ENCODE assay signal across 28 cellular contexts in the genomic region with DNA sequence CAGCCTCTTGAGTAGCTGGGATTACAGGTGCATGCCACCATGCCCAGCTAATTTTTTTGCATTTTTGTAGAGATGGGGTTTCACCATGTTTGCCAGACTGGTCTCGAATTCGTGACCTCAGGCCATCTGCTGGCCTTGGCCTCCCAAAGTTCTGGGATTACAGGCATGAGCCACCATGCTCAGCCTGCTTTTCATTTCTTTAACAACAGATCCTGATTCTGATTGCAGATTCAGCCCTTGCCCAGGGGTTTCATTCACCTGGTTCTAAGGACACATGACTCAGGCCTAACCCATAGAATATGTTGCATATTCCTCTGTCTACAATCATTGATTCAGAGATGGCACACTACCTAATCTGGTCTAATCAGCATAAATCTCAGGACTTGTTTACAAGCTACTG.
"Had no signal": no experiment of that assay in that cellular context is flagged by ENCODE, and none has a peak within 500 bp of the region (broad histone marks: within the 10 kb centered on the region; RNA-seq: fewer than 3 reads in every experiment).

No MANE protein-coding gene starts in this region.

- H3K4me3 Mint-ChIP-seq: immature natural killer cell; naive thymus-derived CD8-positive, alpha-beta T cell; nephron; neural progenitor cell; stimulated activated effector memory CD8-positive, alpha-beta T cell treated with anti-CD3 and anti-CD28 coated beads, Interleukin-12 subunit alpha, Interleukin-12 subunit beta, amount 100 ng/mL, for 72 hours; stimulated activated naive CD8-positive, alpha-beta T cell treated with anti-CD3 and anti-CD28 coated beads, Interleukin-15, Interleukin-2, amounts not matched to agents 100 ng/mL and 50 ng/mL, for 24 hours; type B pancreatic cell had no signal

- H3K4me1 Mint-ChIP-seq: immature natural killer cell; naive thymus-derived CD8-positive, alpha-beta T cell; nephron; neural progenitor cell; stimulated activated effector memory CD8-positive, alpha-beta T cell treated with anti-CD3 and anti-CD28 coated beads, Interleukin-12 subunit alpha, Interleukin-12 subunit beta, amount 100 ng/mL, for 72 hours had no signal

- H3K4me2 ChIP-seq: neural progenitor cell had no signal

- H3K27me3 ChIP-seq: left lung, neural progenitor cell, neutrophil, right atrium auricular region, suprapubic skin, tibial artery, uterus had no signal

- H3K4me3 ChIP-seq: left lung, lower lobe of right lung, neural progenitor cell, right atrium auricular region, skin epidermis, spleen, suprapubic skin, thoracic aorta, tibial artery, uterus had no signal

- H3K27ac Mint-ChIP-seq: immature natural killer cell; naive thymus-derived CD8-positive, alpha-beta T cell; nephron; neural progenitor cell; progenitor cell of endocrine pancreas; stimulated activated effector memory CD8-positive, alpha-beta T cell treated with anti-CD3 and anti-CD28 coated beads, Interleukin-12 subunit alpha, Interleukin-12 subunit beta, amount 100 ng/mL, for 72 hours; stimulated activated naive CD8-positive, alpha-beta T cell treated with anti-CD3 and anti-CD28 coated beads, Interleukin-15, Interleukin-2, amounts not matched to agents 100 ng/mL and 50 ng/mL, for 24 hours; type B pancreatic cell had no signal

- H3K27ac ChIP-seq: left lung, lower lobe of right lung, neural progenitor cell, neutrophil, right atrium auricular region, skin epidermis, spleen, suprapubic skin, thoracic aorta, tibial artery, uterus had no signal

- H3K9ac ChIP-seq: neural progenitor cell had no signal

- H3K9me3 ChIP-seq: left lung, lower lobe of right lung, neutrophil, thoracic aorta, uterus had no signal

- H3K36me3 ChIP-seq: left lung, lower lobe of right lung, neural progenitor cell, neutrophil, right atrium auricular region, spleen, suprapubic skin, thoracic aorta, tibial artery, uterus had no signal

- DNase-seq: hypothalamus; immature natural killer cell; kidney; left colon; left lung; lower lobe of right lung; mammary epithelial cell; mesenchymal stem cell; naive thymus-derived CD8-positive, alpha-beta T cell; occipital lobe; spleen; stimulated activated CD4-positive, alpha-beta T cell treated with anti-CD3 and anti-CD28 coated beads, Interleukin-4, amount 100 ng/mL, for 24 hours; stimulated activated naive CD4-positive, alpha-beta T cell; tibial artery; uterus had no signal

- H3K9me3 Mint-ChIP-seq: naive thymus-derived CD8-positive, alpha-beta T cell; nephron; stimulated activated effector memory CD8-positive, alpha-beta T cell treated with anti-CD3 and anti-CD28 coated beads, Interleukin-12 subunit alpha, Interleukin-12 subunit beta, amount 100 ng/mL, for 72 hours; stimulated activated naive CD8-positive, alpha-beta T cell treated with anti-CD3 and anti-CD28 coated beads, Interleukin-15, Interleukin-2, amounts not matched to agents 100 ng/mL and 50 ng/mL, for 24 hours; type B pancreatic cell had no signal

- ATAC-seq: left lung; lower lobe of right lung; naive thymus-derived CD8-positive, alpha-beta T cell; sciatic nerve; stimulated activated effector memory CD8-positive, alpha-beta T cell treated with anti-CD3 and anti-CD28 coated beads, Interleukin-12 subunit alpha, Interleukin-12 subunit beta, amount 100 ng/mL, for 72 hours had no signal

- H2AFZ ChIP-seq: neural progenitor cell had no signal

- H3K36me3 Mint-ChIP-seq: immature natural killer cell; naive thymus-derived CD8-positive, alpha-beta T cell; neural progenitor cell; stimulated activated effector memory CD8-positive, alpha-beta T cell treated with anti-CD3 and anti-CD28 coated beads, Interleukin-12 subunit alpha, Interleukin-12 subunit beta, amount 100 ng/mL, for 72 hours; type B pancreatic cell had no signal

- H3K4me1 ChIP-seq: lower lobe of right lung, neural progenitor cell, spleen had no signal

- H3K27me3 Mint-ChIP-seq: progenitor cell of endocrine pancreas, type B pancreatic cell had no signal

- FAIRE-seq: islet of Langerhans, kidney had no signal
